In genomic region chr4:142923619-142924018, GRCh38 we compare ENCODE assay signal across 25 cellular contexts.
"Had no signal": no experiment of that assay in that cellular context is flagged by ENCODE, and none has a peak within 500 bp of the region (broad histone marks: within the 10 kb centered on the region; RNA-seq: fewer than 3 reads in every experiment).

No MANE protein-coding gene starts in this region.

- H3K4me3 Mint-ChIP-seq: activated CD4-positive, alpha-beta memory T cell treated with anti-CD3 and anti-CD28 coated beads for 36 hours; activated CD4-positive, alpha-beta T cell treated with anti-CD3 and anti-CD28 coated beads, Interleukin-2, amount 10 ng/mL, durations not matched to agents 7 days and 5 days; activated naive CD8-positive, alpha-beta T cell; activated T-cell treated with anti-CD3 and anti-CD28 coated beads, Interleukin-2, amount 50 U/mL, for 4 hours; T-helper 17 cell had no signal

- H3K27me3 Mint-ChIP-seq: activated CD4-positive, alpha-beta T cell treated with anti-CD3 and anti-CD28 coated beads, Interleukin-2, amount 10 ng/mL, durations not matched to agents 7 days and 5 days had no signal

- H3K4me1 Mint-ChIP-seq: activated CD4-positive, alpha-beta T cell treated with anti-CD3 and anti-CD28 coated beads, Interleukin-2, amount 10 ng/mL, durations not matched to agents 7 days and 5 days; T-helper 17 cell had no signal

- H3K9me3 Mint-ChIP-seq: activated CD4-positive, alpha-beta memory T cell treated with anti-CD3 and anti-CD28 coated beads for 36 hours; activated CD4-positive, alpha-beta T cell treated with anti-CD3 and anti-CD28 coated beads, Interleukin-2, amount 10 ng/mL, durations not matched to agents 7 days and 5 days; activated T-cell treated with anti-CD3 and anti-CD28 coated beads, Interleukin-2, amount 50 U/mL, for 4 hours had no signal

- H3K27ac Mint-ChIP-seq: activated CD4-positive, alpha-beta memory T cell treated with anti-CD3 and anti-CD28 coated beads for 36 hours; activated CD4-positive, alpha-beta T cell treated with anti-CD3 and anti-CD28 coated beads, Interleukin-2, amount 10 ng/mL, durations not matched to agents 7 days and 5 days; activated naive CD8-positive, alpha-beta T cell; T-helper 17 cell had no signal

- H3K36me3 Mint-ChIP-seq: activated CD4-positive, alpha-beta memory T cell treated with anti-CD3 and anti-CD28 coated beads for 36 hours; activated naive CD8-positive, alpha-beta T cell had no signal

- DNase-seq: activated CD4-positive, alpha-beta memory T cell treated with anti-CD3 and anti-CD28 coated beads for 36 hours; activated CD4-positive, alpha-beta T cell treated with anti-CD3 and anti-CD28 coated beads, Interleukin-2, amount 10 ng/mL, durations not matched to agents 7 days and 5 days; activated CD4-positive, CD25-positive, alpha-beta regulatory T cell; activated CD8-positive, alpha-beta memory T cell treated with anti-CD3 and anti-CD28 coated beads for 24 hours; activated effector memory CD4-positive, alpha-beta T cell treated with anti-CD3 and anti-CD28 coated beads, Interleukin-2, amount 50 U/mL, for 16 hours; activated naive CD4-positive, alpha-beta T cell treated with Interleukin-2 at 50 U/mL for 16 hours; activated T-cell treated with anti-CD3 and anti-CD28 coated beads, Interleukin-2, amount 50 U/mL, for 4 hours; caudate nucleus; IMR-90; Kasumi-1; KBM-7; NCI-H1092; NCI-H1417 treated with DMSO at 0.1 percent for 48 hours; NCI-H1694; NCI-H2029; NCI-H2107; NCI-H2171 treated with DMSO at 0.1 percent for 48 hours; NCI-H226; NCI-H526; NCI-H82; OCI-M1; RPMI8226; T-helper 17 cell; T1000 had no signal
